22 cellular contexts compared by ENCODE assay signal in the genomic region with DNA sequence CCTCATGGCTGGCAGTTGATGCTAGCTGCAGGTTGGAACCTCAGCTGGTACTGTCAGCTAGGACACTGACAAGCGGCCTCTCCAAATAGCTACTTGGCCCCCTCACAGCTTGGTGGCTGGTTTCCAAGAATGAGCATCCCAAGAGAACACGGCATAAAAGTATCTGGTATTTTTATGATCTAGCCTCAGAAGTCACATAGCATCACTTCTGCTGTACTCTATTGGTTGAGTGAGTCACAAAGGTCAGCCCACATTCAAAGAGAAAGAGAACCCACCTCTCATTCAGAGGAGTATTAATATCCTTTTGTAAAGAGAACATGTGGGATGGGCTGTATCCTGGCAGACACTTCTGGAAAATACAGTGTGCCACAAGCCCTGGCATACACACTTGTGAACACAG. TPM values are rescaled to one million over a fixed set of nuclear protein-coding genes. Genes with fewer than 3 reads are reported as not detected.
A peak's percentile ranks its signal among the peaks of the same experiment; 100 is the strongest.
DNase-seq lines count a peak whose midpoint lies in the region; ATAC-seq and TF ChIP-seq lines count a peak whose summit lies in the region.
"Had no signal": no experiment of that assay in that cellular context is flagged by ENCODE, and none has a peak within 500 bp of the region (broad histone marks: within the 10 kb centered on the region; RNA-seq: fewer than 3 reads in every experiment).

No MANE protein-coding gene starts in this region.

- no peaks in the 10 kb centered on the region for H3K9me3 ChIP-seq in uterus
- H3K9me3 ChIP-seq: BE2C had no signal

- peaks cover 7% of the 10 kb centered on the region for H3K4me1 Mint-ChIP-seq in activated CD8-positive, alpha-beta T cell treated with anti-CD3 and anti-CD28 coated beads for 36 hours (ENCODE audit: low read depth)
- H3K4me1 Mint-ChIP-seq in activated CD8-positive, alpha-beta T cell treated with anti-CD3 and anti-CD28 coated beads, Interleukin-2, amount 10 ng/mL, durations not matched to agents 7 days and 5 days (ENCODE audit: low read depth): no peaks in the 10 kb centered on the region
- H3K4me1 Mint-ChIP-seq in type B pancreatic cell (ENCODE audit: unreplicated experiment): peaks cover 14% of the 10 kb centered on the region
- H3K4me1 Mint-ChIP-seq in natural killer cell treated with Interleukin-12 subunit alpha and Interleukin-12 subunit beta and Interleukin-15 and Interleukin-18, amount 100 ng/mL, for 72 hours (ENCODE audit: low read depth in 2 of 2): no peaks in the 10 kb centered on the region

- intact Hi-C loops in activated CD8-positive, alpha-beta T cell treated with anti-CD3 and anti-CD28 coated beads for 36 hours (cut with micrococcal nuclease): no loop called here
- intact Hi-C loops in uterus (cut with DNase I; ENCODE audit: low total_unique reads): no loop called here

- H3K9me3 Mint-ChIP-seq in activated CD8-positive, alpha-beta T cell treated with anti-CD3 and anti-CD28 coated beads for 36 hours: no peaks in the 10 kb centered on the region
- no peaks in the 10 kb centered on the region for H3K9me3 Mint-ChIP-seq in activated CD8-positive, alpha-beta T cell treated with anti-CD3 and anti-CD28 coated beads, Interleukin-2, amount 10 ng/mL, durations not matched to agents 7 days and 5 days (ENCODE audit: insufficient read depth)
- no peaks in the 10 kb centered on the region for H3K9me3 Mint-ChIP-seq in type B pancreatic cell
- no peaks in the 10 kb centered on the region for H3K9me3 Mint-ChIP-seq in natural killer cell treated with Interleukin-12 subunit alpha and Interleukin-12 subunit beta and Interleukin-15 and Interleukin-18, amount 100 ng/mL, for 72 hours

- no peaks in the 10 kb centered on the region for H3K36me3 Mint-ChIP-seq in activated CD8-positive, alpha-beta T cell treated with anti-CD3 and anti-CD28 coated beads for 36 hours (ENCODE audit: low read depth)
- H3K36me3 Mint-ChIP-seq in activated CD8-positive, alpha-beta T cell treated with anti-CD3 and anti-CD28 coated beads, Interleukin-2, amount 10 ng/mL, durations not matched to agents 7 days and 5 days (ENCODE audit: low read depth): no peaks in the 10 kb centered on the region
- no peaks in the 10 kb centered on the region for H3K36me3 Mint-ChIP-seq in type B pancreatic cell
- H3K36me3 Mint-ChIP-seq in natural killer cell treated with Interleukin-12 subunit alpha and Interleukin-12 subunit beta and Interleukin-15 and Interleukin-18, amount 100 ng/mL, for 72 hours: no peaks in the 10 kb centered on the region
- H3K36me3 Mint-ChIP-seq: CD4-positive, CD25-positive, alpha-beta regulatory T cell had no signal

- H3K4me1 ChIP-seq in uterus: no peaks in the 10 kb centered on the region
- H3K4me1 ChIP-seq: BE2C had no signal

- H3K36me3 ChIP-seq in uterus: no peaks in the 10 kb centered on the region
- H3K36me3 ChIP-seq: BE2C had no signal

- no peaks in the 10 kb centered on the region for H3K27me3 Mint-ChIP-seq in activated CD8-positive, alpha-beta T cell treated with anti-CD3 and anti-CD28 coated beads for 36 hours
- peaks cover 3% of the 10 kb centered on the region for H3K27me3 Mint-ChIP-seq in activated CD8-positive, alpha-beta T cell treated with anti-CD3 and anti-CD28 coated beads, Interleukin-2, amount 10 ng/mL, durations not matched to agents 7 days and 5 days (ENCODE audit: low read depth)
- no peaks in the 10 kb centered on the region for H3K27me3 Mint-ChIP-seq in type B pancreatic cell
- peaks cover 0 to 2% of the 10 kb centered on the region in 2 donors for H3K27me3 Mint-ChIP-seq in natural killer cell treated with Interleukin-12 subunit alpha and Interleukin-12 subunit beta and Interleukin-15 and Interleukin-18, amount 100 ng/mL, for 72 hours
- H3K27me3 Mint-ChIP-seq: CD4-positive, CD25-positive, alpha-beta regulatory T cell had no signal

- H3K4me3 Mint-ChIP-seq in activated CD8-positive, alpha-beta T cell treated with anti-CD3 and anti-CD28 coated beads for 36 hours: no peak overlapping the region
- no peak overlapping the region for H3K4me3 Mint-ChIP-seq in activated CD8-positive, alpha-beta T cell treated with anti-CD3 and anti-CD28 coated beads, Interleukin-2, amount 10 ng/mL, durations not matched to agents 7 days and 5 days
- peak overlapping the region; percentile 57 for H3K4me3 Mint-ChIP-seq in type B pancreatic cell
- no peak overlapping the region for H3K4me3 Mint-ChIP-seq in natural killer cell treated with Interleukin-12 subunit alpha and Interleukin-12 subunit beta and Interleukin-15 and Interleukin-18, amount 100 ng/mL, for 72 hours

- no peak for TF ChIP-seq CTCF in activated CD8-positive, alpha-beta T cell treated with anti-CD3 and anti-CD28 coated beads for 36 hours (IDR thresholded peaks at IDR 0.05)
- TF ChIP-seq CTCF in type B pancreatic cell (conservative IDR thresholded peaks at IDR 0.05): no peak
- no peak for TF ChIP-seq CTCF in uterus (IDR thresholded peaks at IDR 0.05)

- no peak overlapping the region for H3K27ac Mint-ChIP-seq in activated CD8-positive, alpha-beta T cell treated with anti-CD3 and anti-CD28 coated beads for 36 hours
- H3K27ac Mint-ChIP-seq in activated CD8-positive, alpha-beta T cell treated with anti-CD3 and anti-CD28 coated beads, Interleukin-2, amount 10 ng/mL, durations not matched to agents 7 days and 5 days: no peak overlapping the region
- peak overlapping the region; percentile 99 for H3K27ac Mint-ChIP-seq in type B pancreatic cell
- H3K27ac Mint-ChIP-seq in natural killer cell treated with Interleukin-12 subunit alpha and Interleukin-12 subunit beta and Interleukin-15 and Interleukin-18, amount 100 ng/mL, for 72 hours: no peak overlapping the region
- H3K27ac Mint-ChIP-seq: CD4-positive, CD25-positive, alpha-beta regulatory T cell had no signal

- peak; percentile 82 for ATAC-seq in activated CD8-positive, alpha-beta T cell treated with anti-CD3 and anti-CD28 coated beads for 36 hours
- ATAC-seq in activated CD8-positive, alpha-beta T cell treated with anti-CD3 and anti-CD28 coated beads, Interleukin-2, amount 10 ng/mL, durations not matched to agents 7 days and 5 days: no peak
- ATAC-seq in natural killer cell treated with Interleukin-12 subunit alpha and Interleukin-12 subunit beta and Interleukin-15 and Interleukin-18, amount 100 ng/mL, for 72 hours: no peak
- no peak for ATAC-seq in HG03469 (IDR thresholded peaks at IDR 0.05; ENCODE audit: unreplicated experiment)
- ATAC-seq: PC-3 had no signal

- H3K4me3 ChIP-seq in uterus: no peak overlapping the region

- H3K27me3 ChIP-seq in uterus: no peaks in the 10 kb centered on the region
- H3K27me3 ChIP-seq: BE2C had no signal

- TF ChIP-seq POLR2A in uterus (IDR thresholded peaks at IDR 0.05): no peak

- POLR2A ChIA-PET in activated CD8-positive, alpha-beta T cell treated with anti-CD3 and anti-CD28 coated beads for 36 hours (lab: Charles Lee): interaction anchor here (1.9 kb wide), 1 partner anchor 83 kb away, joined by 7 read pairs; no protein-coding TSS in a partner anchor
- POLR2A ChIA-PET in activated CD8-positive, alpha-beta T cell treated with anti-CD3 and anti-CD28 coated beads, Interleukin-2, amount 10 ng/mL, durations not matched to agents 7 days and 5 days (lab: Charles Lee): no interaction called here

- peak; percentile 10 for DNase-seq in activated CD8-positive, alpha-beta T cell treated with anti-CD3 and anti-CD28 coated beads for 36 hours
- no peak for DNase-seq in activated CD8-positive, alpha-beta T cell treated with anti-CD3 and anti-CD28 coated beads, Interleukin-2, amount 10 ng/mL, durations not matched to agents 7 days and 5 days
- DNase-seq in LHCN-M2 (ENCODE audit: low read depth) (peak; percentile 35), cerebellum (ENCODE audit: low spot score) (peak; percentile 20), type B pancreatic cell (ENCODE audit: extremely low spot score, unreplicated experiment) (no peak), uterus (no peak)
- DNase-seq in natural killer cell treated with Interleukin-12 subunit alpha and Interleukin-12 subunit beta and Interleukin-15 and Interleukin-18, amount 100 ng/mL, for 72 hours (ENCODE audit: low spot score): no peak
- DNase-seq: BE2C; CD4-positive, CD25-positive, alpha-beta regulatory T cell; COR-L47; H7; Kasumi-1; MM.1S; NCI-H1092; NCI-H1436 treated with DMSO at 0.1 percent for 48 hours; NCI-H2081; NCI-H510A; NCI-H82; PC-3; RPMI8226; SIG-M5 had no signal

- no peak overlapping the region for H3K27ac ChIP-seq in uterus

- CTCF ChIA-PET in activated CD8-positive, alpha-beta T cell treated with anti-CD3 and anti-CD28 coated beads for 36 hours (lab: Charles Lee): interaction anchor here (1.0 kb wide), 1 partner anchor 47 kb away, joined by 3 read pairs; no protein-coding TSS in a partner anchor
- CTCF ChIA-PET in activated CD8-positive, alpha-beta T cell treated with anti-CD3 and anti-CD28 coated beads, Interleukin-2, amount 10 ng/mL, durations not matched to agents 7 days and 5 days (lab: Charles Lee): interaction anchor here (1.6 kb wide), 1 partner anchor 42 kb away, joined by 4 read pairs; no protein-coding TSS in a partner anchor

RNA-seq across cellular contexts. Expression of gene SIL1, which starts 6.0 kb away (rescaled TPM):
- total RNA-seq in activated CD8-positive, alpha-beta T cell treated with anti-CD3 and anti-CD28 coated beads for 36 hours: 10 to 100 TPM; 27.6 to 32.3 TPM
- 10 to 100 TPM; 15.6 to 18.2 TPM for total RNA-seq in activated CD8-positive, alpha-beta T cell treated with anti-CD3 and anti-CD28 coated beads, Interleukin-2, amount 10 ng/mL, durations not matched to agents 7 days and 5 days
- total RNA-seq in LHCN-M2 (2014; rRNA removed): 37.0 and 41.4 TPM in 2 replicates
- polyA plus RNA-seq in LHCN-M2 (2012): 53.0 TPM
- 15.2 TPM for total RNA-seq in cerebellum
- 40.9 and 63.0 TPM in 2 replicates for total RNA-seq in type B pancreatic cell (ENCODE audit: low replicate concordance)
- total RNA-seq in natural killer cell treated with Interleukin-12 subunit alpha and Interleukin-12 subunit beta and Interleukin-15 and Interleukin-18, amount 100 ng/mL, for 72 hours: 10 to 100 TPM; 33.1 to 34.6 TPM
- 100 to 1,000 TPM in 1 of 4 donors, 10 to 100 TPM in 3; 17.4 to 122 (median 58.3) TPM for total RNA-seq in uterus

Comparison
In these comparisons a context has a peak if more than half of its experiments do, and no peak if none do; other contexts are left out.
1. DNase-seq: peak in activated CD8-positive, alpha-beta T cell treated with anti-CD3 and anti-CD28 coated beads for 36 hours (single experiment), LHCN-M2 (single experiment) and cerebellum (single experiment); none in activated CD8-positive, alpha-beta T cell treated with anti-CD3 and anti-CD28 coated beads, Interleukin-2, amount 10 ng/mL, durations not matched to agents 7 days and 5 days (single experiment), type B pancreatic cell (single experiment), natural killer cell treated with Interleukin-12 subunit alpha and Interleukin-12 subunit beta and Interleukin-15 and Interleukin-18, amount 100 ng/mL, for 72 hours (single experiment) and uterus (0 of 2).